ENCODE assay signal across 8 cellular contexts in the genomic region with DNA sequence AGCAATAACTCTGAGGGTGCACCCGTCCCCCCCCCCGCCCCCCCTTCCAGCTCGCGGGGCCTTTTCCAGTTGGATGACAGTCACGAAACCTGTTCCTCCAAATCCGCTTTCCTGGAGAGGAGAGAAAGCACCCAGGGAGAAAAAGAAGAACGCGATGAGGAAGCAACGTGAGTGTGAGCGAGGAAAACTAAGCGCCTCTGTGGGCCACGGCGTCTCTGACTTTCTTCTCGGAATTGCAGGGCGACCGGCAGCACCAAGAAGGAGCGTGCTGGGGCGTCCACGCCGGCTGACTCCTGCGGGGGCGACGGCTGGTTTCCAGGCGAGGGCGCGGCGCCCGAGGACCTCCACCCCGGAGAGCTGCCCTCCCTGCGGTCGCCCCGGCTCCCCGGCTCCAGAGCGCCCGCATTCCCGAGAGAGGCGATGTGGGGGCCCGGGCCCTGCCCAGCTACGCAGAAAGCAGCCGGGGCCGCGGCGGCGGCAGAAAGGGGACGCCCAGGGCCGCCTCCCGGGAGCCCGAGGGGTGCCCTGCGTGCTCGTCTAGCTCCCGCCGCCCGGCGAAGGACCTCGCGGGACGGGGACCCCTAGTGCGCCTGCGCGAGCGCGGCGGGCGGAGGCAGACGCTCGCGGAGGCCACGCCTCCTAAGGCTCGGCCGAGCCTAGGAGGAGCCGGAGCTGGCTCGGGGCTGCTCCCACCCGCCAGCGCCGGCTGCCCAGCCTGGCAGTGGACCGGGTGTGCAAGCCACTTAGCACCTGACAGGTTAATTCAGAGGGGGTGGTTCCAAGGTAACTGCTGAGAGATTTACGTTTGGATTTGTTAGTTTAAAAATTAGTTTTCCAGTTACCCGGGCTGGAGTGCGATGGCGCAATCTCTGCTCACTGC. TPM values are rescaled to one million over a fixed set of nuclear protein-coding genes. Genes with fewer than 3 reads are reported as not detected.
DNase-seq lines count a peak whose midpoint lies in the region; ATAC-seq, FAIRE-seq and TF ChIP-seq lines count a peak whose summit lies in the region.

No MANE protein-coding gene starts in this region.

- DNase-seq in DMS79 treated with DMSO at 0.1 percent for 48 hours (lab: John Stamatoyannopoulos, UW) (peak; percentile 74), GM23248 (peak; percentile 93), Karpas-422 (peak; percentile 98), RCC 7860 (ENCODE audit: low spot score) (peak; percentile 70), fibroblast of lung (ENCODE audit: low read depth in 2 of 2) (peak; percentile 67 to 79)
- DNase-seq in activated T-helper 1 cell treated with anti-CD3 and anti-CD28 coated beads, Interleukin-12 subunit alpha, Interleukin-12 subunit beta, Interleukin-2, Interleukin-4 antibody, amounts not matched to agents 30 ng/mL and 10 ng/mL and 1 ng/mL, durations not matched to agents 14 hours and 24 hours and 36 hours (ENCODE audit: low spot score): peak; percentile 87
- peak; percentile 76 to 91 (median 85) for DNase-seq in naive thymus-derived CD8-positive, alpha-beta T cell

- peak; percentile 89 to 92 for ATAC-seq in naive thymus-derived CD8-positive, alpha-beta T cell
- peak; percentile 94 for ATAC-seq in stimulated activated memory B cell treated with anti-CD40 and anti-IgM and Interleukin-4, amounts not matched to agents 10 μg/mL and 1 μg/mL and 100 μg/mL, for 72 hours

- no peaks in the 10 kb centered on the region for H3F3A ChIP-seq in GM23248 (ENCODE audit: insufficient read depth)

- H3K27ac Mint-ChIP-seq in activated T-helper 1 cell treated with anti-CD3 and anti-CD28 coated beads, Interleukin-12 subunit alpha, Interleukin-12 subunit beta, Interleukin-2, Interleukin-4 antibody, amounts not matched to agents 30 ng/mL and 10 ng/mL and 1 ng/mL, durations not matched to agents 14 hours and 24 hours and 36 hours: peak overlapping the region; percentile 78
- peak overlapping the region in 1 of 10 donors; percentile 29 for H3K27ac Mint-ChIP-seq in naive thymus-derived CD8-positive, alpha-beta T cell
- H3K27ac Mint-ChIP-seq in stimulated activated memory B cell treated with anti-CD40 and anti-IgM and Interleukin-4, amounts not matched to agents 10 μg/mL and 1 μg/mL and 100 μg/mL, for 72 hours: no peak overlapping the region

- H3K9me3 ChIP-seq in GM23248 (ENCODE audit: low read depth): no peaks in the 10 kb centered on the region
- H3K9me3 ChIP-seq in Karpas-422 (ENCODE audit: low read length): no peaks in the 10 kb centered on the region
- H3K9me3 ChIP-seq in fibroblast of lung (ENCODE audit: control insufficient read depth, insufficient read depth, low read depth, low read length): no peaks in the 10 kb centered on the region

- H3K9me3 Mint-ChIP-seq in activated T-helper 1 cell treated with anti-CD3 and anti-CD28 coated beads, Interleukin-12 subunit alpha, Interleukin-12 subunit beta, Interleukin-2, Interleukin-4 antibody, amounts not matched to agents 30 ng/mL and 10 ng/mL and 1 ng/mL, durations not matched to agents 14 hours and 24 hours and 36 hours: no peaks in the 10 kb centered on the region
- no peaks in the 10 kb centered on the region for H3K9me3 Mint-ChIP-seq in naive thymus-derived CD8-positive, alpha-beta T cell
- H3K9me3 Mint-ChIP-seq in stimulated activated memory B cell treated with anti-CD40 and anti-IgM and Interleukin-4, amounts not matched to agents 10 μg/mL and 1 μg/mL and 100 μg/mL, for 72 hours: no peaks in the 10 kb centered on the region

- H4K20me1 ChIP-seq in GM23248 (ENCODE audit: insufficient read depth) (no peaks in the 10 kb centered on the region), Karpas-422 (ENCODE audit: insufficient read depth, low read depth, low read length) (peaks cover 4% of the 10 kb centered on the region; the same call in 1 of the 2 replicates), fibroblast of lung (ENCODE audit: control insufficient read depth, extremely low read depth, insufficient read depth, low read length) (no peaks in the 10 kb centered on the region)

- intact Hi-C loops in activated T-helper 1 cell treated with anti-CD3 and anti-CD28 coated beads, Interleukin-12 subunit alpha, Interleukin-12 subunit beta, Interleukin-2, Interleukin-4 antibody, amounts not matched to agents 30 ng/mL and 10 ng/mL and 1 ng/mL, durations not matched to agents 14 hours and 24 hours and 36 hours (cut with micrococcal nuclease): loop anchor here (1.0 to 5.0 kb wide), 7 partner anchors 21 to 338 kb away; a partner anchor contains a TSS

- POLR2A ChIA-PET in naive thymus-derived CD8-positive, alpha-beta T cell (lab: Charles Lee): interaction anchor here (0.8 to 2.8 kb wide), 6 partner anchors 18 to 257 kb away, joined by 3 to 38 read pairs (median 3); a partner anchor contains a TSS

- peak overlapping the region; percentile 84 for H2AFZ ChIP-seq in GM23248
- H2AFZ ChIP-seq in Karpas-422 (ENCODE audit: low read length): peak overlapping the region; percentile 79
- H2AFZ ChIP-seq in fibroblast of lung (ENCODE audit: low read length): peak overlapping the region; percentile 70

- peak overlapping the region; percentile 93 for H3K4me3 Mint-ChIP-seq in activated T-helper 1 cell treated with anti-CD3 and anti-CD28 coated beads, Interleukin-12 subunit alpha, Interleukin-12 subunit beta, Interleukin-2, Interleukin-4 antibody, amounts not matched to agents 30 ng/mL and 10 ng/mL and 1 ng/mL, durations not matched to agents 14 hours and 24 hours and 36 hours
- H3K4me3 Mint-ChIP-seq in naive thymus-derived CD8-positive, alpha-beta T cell: peak overlapping the region; percentile 55 to 85 (median 76)
- H3K4me3 Mint-ChIP-seq in stimulated activated memory B cell treated with anti-CD40 and anti-IgM and Interleukin-4, amounts not matched to agents 10 μg/mL and 1 μg/mL and 100 μg/mL, for 72 hours: peak overlapping the region; percentile 74

- 5 to 7% methylated on average over 46 to 61 of the region's 80 CpGs for WGBS in GM23248 (ENCODE audit: low coverage in 1 of 2, low lambda C conversion rate in 2 of 2, missing lambda C conversion rate in 2 of 2), 2 experiments

- H3K27me3 ChIP-seq in GM23248 (replicated peaks; ENCODE audit: insufficient read depth) (peaks cover 44% of the 10 kb centered on the region), Karpas-422 (ENCODE audit: low read length) (0 out of 2 replicates have a peak, but pooled peaks cover 3% of the 10 kb centered on the region), fibroblast of lung (ENCODE audit: control insufficient read depth, insufficient read depth, low read length) (peaks cover 19% of the 10 kb centered on the region)

- H3K9me2 ChIP-seq in GM23248 (ENCODE audit: insufficient read depth): no peaks in the 10 kb centered on the region
- H3K9me2 ChIP-seq in Karpas-422 (replicated peaks; ENCODE audit: insufficient read depth, low read length): no peaks in the 10 kb centered on the region

- in situ Hi-C loops in GM23248 (cut with MboI): loop anchor here (25.0 kb wide), 2 partner anchors 485 to 860 kb away; no protein-coding TSS in a partner anchor

- peaks cover 49% of the 10 kb centered on the region for H3K27me3 Mint-ChIP-seq in activated T-helper 1 cell treated with anti-CD3 and anti-CD28 coated beads, Interleukin-12 subunit alpha, Interleukin-12 subunit beta, Interleukin-2, Interleukin-4 antibody, amounts not matched to agents 30 ng/mL and 10 ng/mL and 1 ng/mL, durations not matched to agents 14 hours and 24 hours and 36 hours (ENCODE audit: insufficient read depth)
- peaks cover 36 to 71% (median 50%) of the 10 kb centered on the region in 5 donors for H3K27me3 Mint-ChIP-seq in naive thymus-derived CD8-positive, alpha-beta T cell
- H3K27me3 Mint-ChIP-seq in stimulated activated memory B cell treated with anti-CD40 and anti-IgM and Interleukin-4, amounts not matched to agents 10 μg/mL and 1 μg/mL and 100 μg/mL, for 72 hours: peaks cover 61% of the 10 kb centered on the region

- no peak for FAIRE-seq in RCC 7860 (lab: Jason Lieb, UNC)

- H3K4me1 ChIP-seq in GM23248 (ENCODE audit: insufficient read depth) (peaks cover 4% of the 10 kb centered on the region), Karpas-422 (ENCODE audit: low read length) (peaks cover 24% of the 10 kb centered on the region), fibroblast of lung (ENCODE audit: control insufficient read depth, extremely low read depth, insufficient read depth, low read length) (peaks cover 15% of the 10 kb centered on the region)

- H3K4me3 ChIP-seq in GM23248: peak overlapping the region; percentile 70
- peak overlapping the region; percentile 76 for H3K4me3 ChIP-seq in Karpas-422 (ENCODE audit: low read length)
- H3K4me3 ChIP-seq in fibroblast of lung (replicated peaks in 1 of 4; ENCODE audit: control extremely low read depth in 1 of 4, insufficient read depth in 1 of 4, low read depth in 3 of 4, low read length in 4 of 4): peak overlapping the region; percentile 63 to 71 (median 64)

- H3K4me1 Mint-ChIP-seq in activated T-helper 1 cell treated with anti-CD3 and anti-CD28 coated beads, Interleukin-12 subunit alpha, Interleukin-12 subunit beta, Interleukin-2, Interleukin-4 antibody, amounts not matched to agents 30 ng/mL and 10 ng/mL and 1 ng/mL, durations not matched to agents 14 hours and 24 hours and 36 hours (ENCODE audit: low read depth): peaks cover 20% of the 10 kb centered on the region
- peaks cover 8 to 26% (median 21%) of the 10 kb centered on the region in 4 donors for H3K4me1 Mint-ChIP-seq in naive thymus-derived CD8-positive, alpha-beta T cell
- H3K4me1 Mint-ChIP-seq in stimulated activated memory B cell treated with anti-CD40 and anti-IgM and Interleukin-4, amounts not matched to agents 10 μg/mL and 1 μg/mL and 100 μg/mL, for 72 hours: peaks cover 25% of the 10 kb centered on the region

- H3K36me3 ChIP-seq in GM23248 (ENCODE audit: low read depth) (no peaks in the 10 kb centered on the region), Karpas-422 (ENCODE audit: insufficient read depth, low read length) (no peaks in the 10 kb centered on the region), fibroblast of lung (ENCODE audit: control insufficient read depth, insufficient read depth, low read length) (no peaks in the 10 kb centered on the region)

- H3K9ac ChIP-seq in GM23248 (peak overlapping the region; percentile 56), Karpas-422 (ENCODE audit: low read length) (peak overlapping the region; percentile 83), fibroblast of lung (ENCODE audit: insufficient read depth, low read length) (peak overlapping the region; percentile 62)

- peak overlapping the region; percentile 78 for H3K4me2 ChIP-seq in GM23248 (ENCODE audit: unreplicated experiment)
- peak overlapping the region; percentile 90 for H3K4me2 ChIP-seq in Karpas-422 (ENCODE audit: low read depth, low read length, poor library complexity, severe bottlenecking)
- peak overlapping the region; percentile 95 for H3K4me2 ChIP-seq in fibroblast of lung (ENCODE audit: extremely low read depth, insufficient read depth, low read length)

- H3K27ac ChIP-seq in GM23248 (no peak overlapping the region), Karpas-422 (ENCODE audit: low read length) (no peak overlapping the region), fibroblast of lung (ENCODE audit: insufficient read depth, low read length) (peak overlapping the region; percentile 43)

- peaks cover 4% of the 10 kb centered on the region for H3K36me3 Mint-ChIP-seq in activated T-helper 1 cell treated with anti-CD3 and anti-CD28 coated beads, Interleukin-12 subunit alpha, Interleukin-12 subunit beta, Interleukin-2, Interleukin-4 antibody, amounts not matched to agents 30 ng/mL and 10 ng/mL and 1 ng/mL, durations not matched to agents 14 hours and 24 hours and 36 hours (ENCODE audit: low read depth)
- H3K36me3 Mint-ChIP-seq in naive thymus-derived CD8-positive, alpha-beta T cell: no peaks in the 10 kb centered on the region
- H3K36me3 Mint-ChIP-seq in stimulated activated memory B cell treated with anti-CD40 and anti-IgM and Interleukin-4, amounts not matched to agents 10 μg/mL and 1 μg/mL and 100 μg/mL, for 72 hours: no peaks in the 10 kb centered on the region

- H3K79me2 ChIP-seq in GM23248 (ENCODE audit: insufficient read depth) (no peaks in the 10 kb centered on the region), Karpas-422 (ENCODE audit: low read length) (no peaks in the 10 kb centered on the region), fibroblast of lung (ENCODE audit: control insufficient read depth, insufficient read depth, low read length) (no peaks in the 10 kb centered on the region)

- no peak for TF ChIP-seq CTCF in fibroblast of lung (conservative IDR thresholded peaks at IDR 0.05 in 1 of 2, IDR thresholded peaks at IDR 0.05 in 1 of 2; ENCODE audit: low read depth in 1 of 2, low read length in 2 of 2)

RNA-seq across cellular contexts. Expression of a gene that starts 15.3 kb away (rescaled TPM):
- total RNA-seq in GM23248 (2014; rRNA removed; shearing (Covaris generic)): not detected in 2 replicates
- polyA plus RNA-seq in GM23248 (2016; fragmentation: Nextera tagmentation; extraction: Ambion mirVana) (not detected in 2 replicates), fibroblast of lung (not detected in 2 replicates)
- total RNA-seq in Karpas-422 (2014; rRNA removed; shearing (Covaris generic); ENCODE audit: low replicate concordance): not detected in 2 replicates
- not detected in 2 replicates for total RNA-seq in activated T-helper 1 cell treated with anti-CD3 and anti-CD28 coated beads, Interleukin-12 subunit alpha, Interleukin-12 subunit beta, Interleukin-2, Interleukin-4 antibody, amounts not matched to agents 30 ng/mL and 10 ng/mL and 1 ng/mL, durations not matched to agents 14 hours and 24 hours and 36 hours
- not detected in 2 replicates for total RNA-seq in fibroblast of lung
- polyA plus RNA-seq in fibroblast of lung (2012): not detected in 2 replicates
- polyA minus RNA-seq in fibroblast of lung (ENCODE audit: low replicate concordance): not detected in 2 replicates
- not detected for total RNA-seq in naive thymus-derived CD8-positive, alpha-beta T cell
- polyA plus RNA-seq in naive thymus-derived CD8-positive, alpha-beta T cell: not detected

RNA-seq across cellular contexts. Expression of a gene that starts 20.9 kb away (rescaled TPM):
- 12.0 and 16.2 TPM in 2 replicates for total RNA-seq in GM23248 (2014; rRNA removed; shearing (Covaris generic))
- polyA plus RNA-seq in GM23248 (2016; fragmentation: Nextera tagmentation; extraction: Ambion mirVana) (22.1 and 22.8 TPM in 2 replicates), fibroblast of lung (16.8 and 29.1 TPM in 2 replicates)
- total RNA-seq in Karpas-422 (2014; rRNA removed; shearing (Covaris generic); ENCODE audit: low replicate concordance): 59.7 and 80.7 TPM in 2 replicates
- 111 and 122 TPM in 2 replicates for total RNA-seq in activated T-helper 1 cell treated with anti-CD3 and anti-CD28 coated beads, Interleukin-12 subunit alpha, Interleukin-12 subunit beta, Interleukin-2, Interleukin-4 antibody, amounts not matched to agents 30 ng/mL and 10 ng/mL and 1 ng/mL, durations not matched to agents 14 hours and 24 hours and 36 hours
- 11.3 and 15.0 TPM in 2 replicates for total RNA-seq in fibroblast of lung
- polyA plus RNA-seq in fibroblast of lung (2012): 15.2 and 28.7 TPM in 2 replicates
- polyA minus RNA-seq in fibroblast of lung (ENCODE audit: low replicate concordance): 18.3 TPM in 1 of 2 replicates, not detected in the other
- total RNA-seq in naive thymus-derived CD8-positive, alpha-beta T cell: 10 to 100 TPM; 19.3 to 25.3 TPM
- polyA plus RNA-seq in naive thymus-derived CD8-positive, alpha-beta T cell: 10 to 100 TPM; 19.2 to 22.8 (median 21.4) TPM

RNA-seq across cellular contexts. Expression of a gene that starts 43.8 kb away (rescaled TPM):
- total RNA-seq in GM23248 (2014; rRNA removed; shearing (Covaris generic)): 426 and 469 TPM in 2 replicates
- polyA plus RNA-seq in GM23248 (2016; fragmentation: Nextera tagmentation; extraction: Ambion mirVana) (122 TPM in 2 replicates), fibroblast of lung (391 and 432 TPM in 2 replicates)
- total RNA-seq in Karpas-422 (2014; rRNA removed; shearing (Covaris generic); ENCODE audit: low replicate concordance): 541 and 657 TPM in 2 replicates
- 491 and 514 TPM in 2 replicates for total RNA-seq in activated T-helper 1 cell treated with anti-CD3 and anti-CD28 coated beads, Interleukin-12 subunit alpha, Interleukin-12 subunit beta, Interleukin-2, Interleukin-4 antibody, amounts not matched to agents 30 ng/mL and 10 ng/mL and 1 ng/mL, durations not matched to agents 14 hours and 24 hours and 36 hours
- total RNA-seq in fibroblast of lung: 1,128 and 1,135 TPM in 2 replicates
- 173 and 206 TPM in 2 replicates for polyA plus RNA-seq in fibroblast of lung (2012)
- polyA minus RNA-seq in fibroblast of lung (ENCODE audit: low replicate concordance): 35.0 and 56.4 TPM in 2 replicates
- 100 to 1,000 TPM; 671 to 687 TPM for total RNA-seq in naive thymus-derived CD8-positive, alpha-beta T cell
- 100 to 1,000 TPM; 221 to 293 (median 226) TPM for polyA plus RNA-seq in naive thymus-derived CD8-positive, alpha-beta T cell
